In the genomic region with DNA sequence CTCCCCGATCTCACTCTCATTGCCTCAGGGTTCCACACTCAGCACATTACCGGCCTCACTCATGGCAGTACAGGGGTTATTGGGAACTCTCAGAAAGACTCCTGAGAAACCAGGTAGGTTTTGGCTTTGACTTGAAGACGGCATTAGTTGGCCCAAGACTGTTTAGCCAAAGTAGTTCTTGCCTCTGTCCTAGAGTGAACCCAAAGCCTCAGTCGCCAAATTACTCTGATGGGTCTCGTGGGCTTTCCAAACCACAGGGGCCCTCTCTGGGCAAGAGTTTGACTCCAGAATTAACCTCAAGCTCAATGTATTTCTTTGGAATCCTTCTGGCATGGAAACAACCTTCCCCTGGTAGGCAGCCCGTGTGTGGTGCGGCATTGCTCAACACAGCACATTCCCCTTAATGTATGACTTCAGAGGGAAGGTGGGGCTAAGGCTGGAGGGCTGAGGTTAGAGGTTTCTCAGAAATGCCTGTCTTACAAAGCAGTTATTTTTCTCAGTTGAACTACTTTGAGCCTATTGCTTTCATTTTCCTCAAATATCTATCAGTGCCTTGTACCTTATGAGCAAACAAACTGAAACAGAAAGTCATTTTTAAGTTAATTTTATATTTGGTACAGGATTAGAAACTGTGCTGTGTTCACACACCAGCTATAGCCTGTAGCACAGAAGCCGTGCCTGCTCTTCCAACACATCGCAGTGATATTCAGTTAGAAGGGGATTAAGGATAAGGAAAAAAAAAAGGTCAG, we compare ENCODE assay signal across 8 cellular contexts.
DNase-seq lines count a peak whose midpoint lies in the region; ATAC-seq and TF ChIP-seq lines count a peak whose summit lies in the region.

No MANE protein-coding gene starts in this region.

- peak overlapping the region; percentile 38 for H3K4me2 ChIP-seq in BLaER1

- no peak overlapping the region for H3K27ac ChIP-seq in BLaER1
- H3K27ac ChIP-seq in lower lobe of right lung, result no peak overlapping the region

- H3K9me3 ChIP-seq in BLaER1 (no peaks in the 10 kb centered on the region), lower lobe of right lung (no peaks in the 10 kb centered on the region)

- TF ChIP-seq POLR2A in GM19099 (IDR thresholded peaks at IDR 0.05; ENCODE audit: extremely low read depth, insufficient read length, low read depth), result peak; percentile 53

- H3K9me3 Mint-ChIP-seq in naive thymus-derived CD8-positive, alpha-beta T cell, result peaks cover 0 to 14% (median 0%) of the 10 kb centered on the region in 9 donors

- no peaks in the 10 kb centered on the region for H3K36me3 Mint-ChIP-seq in naive thymus-derived CD8-positive, alpha-beta T cell

- no peaks in the 10 kb centered on the region for H3K27me3 ChIP-seq in BLaER1
- no peaks in the 10 kb centered on the region for H3K27me3 ChIP-seq in lower lobe of right lung (ENCODE audit: low read depth)

- no peaks in the 10 kb centered on the region for H3K4me1 Mint-ChIP-seq in naive thymus-derived CD8-positive, alpha-beta T cell

- POLR2A ChIA-PET in naive thymus-derived CD8-positive, alpha-beta T cell (lab: Charles Lee), result no interaction called here

- intact Hi-C loops in lower lobe of right lung (cut with DNase I) (no loop called here), head of caudate nucleus (cut with DNase I) (no loop called here)

- no peaks in the 10 kb centered on the region for H4K20me1 ChIP-seq in BLaER1

- TF ChIP-seq CTCF in lower lobe of right lung (IDR thresholded peaks at IDR 0.05), result no peak

- peak; percentile 6 for DNase-seq in T1000 (lab: John Stamatoyannopoulos, UW)
- DNase-seq in lower lobe of right lung, result no peak
- DNase-seq in naive thymus-derived CD8-positive, alpha-beta T cell, result no peak
- DNase-seq in cerebellar cortex (ENCODE audit: low spot score), result no peak
- DNase-seq in head of caudate nucleus, result no peak

- H3K27me3 Mint-ChIP-seq in naive thymus-derived CD8-positive, alpha-beta T cell, result peaks cover 0 to 4% (median 0%) of the 10 kb centered on the region in 5 donors

- H3K9ac ChIP-seq in BLaER1, result no peak overlapping the region

- H3K4me1 ChIP-seq in BLaER1 (peaks cover 12% of the 10 kb centered on the region), lower lobe of right lung (peaks cover 3% of the 10 kb centered on the region)

- H3K4me3 Mint-ChIP-seq in naive thymus-derived CD8-positive, alpha-beta T cell, result no peak overlapping the region

- ATAC-seq in HG03097 (IDR thresholded peaks at IDR 0.05; ENCODE audit: low FRiP score, unreplicated experiment) (peak; percentile 99), lower lobe of right lung (peak; percentile 83 to 91)
- ATAC-seq in naive thymus-derived CD8-positive, alpha-beta T cell, result no peak

- H3K4me3 ChIP-seq in BLaER1 (no peak overlapping the region), lower lobe of right lung (no peak overlapping the region)

- no peaks in the 10 kb centered on the region for H3K36me3 ChIP-seq in BLaER1
- no peaks in the 10 kb centered on the region for H3K36me3 ChIP-seq in lower lobe of right lung

- H3K27ac Mint-ChIP-seq in naive thymus-derived CD8-positive, alpha-beta T cell, result no peak overlapping the region

Comparison
In these comparisons a context has a peak if more than half of its experiments do, and no peak if none do; other contexts are left out.
1. ATAC-seq: peak in HG03097 (single experiment) and lower lobe of right lung (2 of 2); none in naive thymus-derived CD8-positive, alpha-beta T cell (0 of 2).